In the genomic region with DNA sequence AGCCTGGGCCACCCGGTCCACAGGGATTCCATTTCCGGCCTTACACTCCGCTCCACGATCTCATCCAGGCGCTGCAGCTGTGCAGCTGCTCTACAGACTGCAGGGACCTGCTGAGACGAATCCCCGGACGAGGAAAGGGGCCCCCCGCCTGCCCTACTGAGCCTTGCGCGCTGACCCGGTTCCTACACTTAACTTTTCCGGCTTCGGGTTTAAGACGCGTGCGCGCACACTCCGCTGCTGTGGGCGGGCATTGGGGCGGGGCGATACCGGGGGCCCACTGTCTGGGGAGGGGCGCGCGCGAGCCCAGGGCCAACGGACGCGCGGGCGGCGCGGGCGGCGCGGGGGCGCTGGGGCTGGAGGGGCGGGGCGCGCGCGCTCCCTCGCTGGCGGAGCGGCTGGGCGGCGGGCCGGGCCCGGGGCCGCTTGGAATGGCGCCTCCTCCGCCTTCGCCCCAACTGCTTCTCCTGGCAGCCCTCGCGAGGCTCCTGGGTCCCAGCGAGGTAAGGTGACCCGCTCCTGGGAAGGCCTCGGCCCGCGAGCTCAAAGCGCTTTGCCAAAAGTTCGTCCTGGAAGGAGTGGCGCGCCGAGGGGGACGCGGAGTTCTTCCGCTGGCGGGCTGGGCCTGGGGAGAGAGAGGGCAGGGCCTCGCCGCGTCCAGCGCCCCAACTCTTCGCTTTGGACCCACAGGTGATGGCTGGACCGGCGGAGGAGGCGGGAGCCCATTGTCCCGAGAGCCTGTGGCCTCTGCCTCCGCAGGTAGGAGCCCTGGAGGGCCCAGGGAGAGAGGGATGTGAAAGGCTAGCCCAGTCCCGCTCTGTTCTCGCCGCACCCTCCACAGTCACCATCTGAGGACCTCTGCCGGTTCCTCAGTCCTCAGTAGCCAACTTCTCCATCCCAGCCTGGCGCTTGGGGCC, we compare ENCODE assay signal across 8 cellular contexts. TPM values are rescaled to one million over a fixed set of nuclear protein-coding genes. Genes with fewer than 3 reads are reported as not detected.
A peak's percentile ranks its signal among the peaks of the same experiment; 100 is the strongest.
DNase-seq lines count a peak whose midpoint lies in the region; ATAC-seq and TF ChIP-seq lines count a peak whose summit lies in the region.

TP53I13 (plus strand) TSS at position 371 of the 914 bp plus-strand sequence; CDS start at position 429, 58 bp downstream.

- ATAC-seq in GM18909 (IDR thresholded peaks at IDR 0.05; ENCODE audit: poor library complexity, unreplicated experiment), result peak; percentile 46
- ATAC-seq in HG03439 (IDR thresholded peaks at IDR 0.05; ENCODE audit: unreplicated experiment), result peak; percentile 36

- H2BK120ac ChIP-seq in mesenchymal stem cell (ENCODE audit: low read depth, low read length), result peak within 1 kb of the TSS; percentile 55

- H2AK5ac ChIP-seq in mesenchymal stem cell (ENCODE audit: low read length, severe bottlenecking), result no peak within 1 kb of the TSS

- DNase-seq in AG04450 (ENCODE audit: low read depth, low spot score) (no peak), NOMO-1 treated with DMSO at 0.1 percent for 48 hours (lab: John Stamatoyannopoulos, UW; ENCODE audit: unreplicated experiment) (peak; percentile 74), mesenchymal stem cell (peak; percentile 87)
- peak; percentile 81 to 85 (median 82) for DNase-seq in effector memory CD4-positive, alpha-beta T cell
- peak; percentile 84 to 85 for DNase-seq in stimulated activated CD8-positive, alpha-beta memory T cell treated with anti-CD3 and anti-CD28 coated beads, Interleukin-15, amount 100 ng/mL, for 4 hours (ENCODE audit: low read depth in 2 of 2)

- peak within 1 kb of the TSS; percentile 81 for H4K91ac ChIP-seq in mesenchymal stem cell (ENCODE audit: low read length)

- H3K9me3 ChIP-seq in AG04450 (ENCODE audit: control insufficient read depth, insufficient read depth, low read length) (no peaks in the 10 kb centered on the region), mesenchymal stem cell (ENCODE audit: control insufficient read depth, low read length) (no peaks in the 10 kb centered on the region)
- H3K9me3 ChIP-seq in effector memory CD4-positive, alpha-beta T cell (ENCODE audit: control insufficient read depth, low read length), result no peaks in the 10 kb centered on the region

- no peaks in the 10 kb centered on the region for H3K36me3 ChIP-seq in effector memory CD4-positive, alpha-beta T cell (ENCODE audit: control insufficient read depth, insufficient read depth, low read length)
- peaks cover 24% of the 10 kb centered on the region in 2 experiments for H3K36me3 ChIP-seq in mesenchymal stem cell (ENCODE audit: control insufficient read depth in 1 of 2, insufficient read depth in 2 of 2, low read depth in 1 of 2, low read length in 2 of 2)

- peak within 1 kb of the TSS; percentile 86 for H3K9ac ChIP-seq in mesenchymal stem cell (ENCODE audit: low read length)

- POLR2A ChIA-PET in AG04450 (lab: Yijun Ruan, JAX), result no interaction called here
- POLR2A ChIA-PET in activated CD8-positive, alpha-beta memory T cell treated with anti-CD3 and anti-CD28 coated beads for 36 hours (lab: Charles Lee), result interaction anchor here (0.6 to 2.3 kb wide), 7 partner anchors 12 to 392 kb away, joined by 3 to 11 read pairs (median 4); no protein-coding TSS in a partner anchor

- peaks cover 22% of the 10 kb centered on the region for H3K79me1 ChIP-seq in mesenchymal stem cell (replicated peaks; ENCODE audit: low read length, poor library complexity, severe bottlenecking)

- H3K4me3 ChIP-seq in AG04450 (ENCODE audit: low read depth, low read length) (peak within 1 kb of the TSS; percentile 76), mesenchymal stem cell (ENCODE audit: insufficient read depth in 1 of 2, low read depth in 1 of 2, low read length in 2 of 2) (peak within 1 kb of the TSS; percentile 75 to 90)
- peak within 1 kb of the TSS; percentile 73 for H3K4me3 ChIP-seq in effector memory CD4-positive, alpha-beta T cell (ENCODE audit: insufficient read depth, low read depth, low read length, poor library complexity, severe bottlenecking)

- H3K27me3 ChIP-seq in AG04450 (ENCODE audit: control insufficient read depth, insufficient read depth, low read length) (no peaks in the 10 kb centered on the region), mesenchymal stem cell (ENCODE audit: control insufficient read depth in 1 of 2, insufficient read depth in 1 of 2, low read length in 2 of 2) (no peaks in the 10 kb centered on the region)
- no peaks in the 10 kb centered on the region for H3K27me3 ChIP-seq in effector memory CD4-positive, alpha-beta T cell (replicated peaks; ENCODE audit: control insufficient read depth, insufficient read depth, low read length, poor library complexity, severe bottlenecking)

- no peak for TF ChIP-seq CTCF in AG04450 (IDR thresholded peaks at IDR 0.05; ENCODE audit: low read depth, low read length)

- WGBS in mesenchymal stem cell, result under 1% methylated on average over 51 of the region's 85 CpGs

- peak within 1 kb of the TSS; percentile 79 for H2AFZ ChIP-seq in mesenchymal stem cell (ENCODE audit: low read depth, low read length)

- peak within 1 kb of the TSS; percentile 85 for H3K4me2 ChIP-seq in mesenchymal stem cell (ENCODE audit: low read length, poor library complexity, severe bottlenecking)

- peak within 1 kb of the TSS; percentile 67 for H2BK5ac ChIP-seq in mesenchymal stem cell (ENCODE audit: low read depth, low read length, poor library complexity, severe bottlenecking)

- peaks cover 29% of the 10 kb centered on the region for H3K4me1 ChIP-seq in effector memory CD4-positive, alpha-beta T cell (ENCODE audit: control insufficient read depth, insufficient read depth, low read length, poor library complexity, severe bottlenecking)
- H3K4me1 ChIP-seq in mesenchymal stem cell (ENCODE audit: control insufficient read depth, insufficient read depth, low read depth, low read length), result peaks cover 39% of the 10 kb centered on the region

- H2BK12ac ChIP-seq in mesenchymal stem cell (ENCODE audit: low read length in 2 of 2), result peak within 1 kb of the TSS; percentile 32 to 76

- H4K8ac ChIP-seq in mesenchymal stem cell (ENCODE audit: low read length), result peak within 1 kb of the TSS; percentile 87

- peak within 1 kb of the TSS in 1 of 2 experiments; percentile 98 for H3K14ac ChIP-seq in mesenchymal stem cell (ENCODE audit: low read length in 2 of 2)

- H3K27ac ChIP-seq in AG04450 (ENCODE audit: low read depth, low read length) (peak within 1 kb of the TSS; percentile 61), mesenchymal stem cell (ENCODE audit: low read length, poor library complexity, severe bottlenecking) (peak within 1 kb of the TSS; percentile 93)
- H3K27ac ChIP-seq in effector memory CD4-positive, alpha-beta T cell (ENCODE audit: insufficient read depth, low read length, poor library complexity, severe bottlenecking), result peak within 1 kb of the TSS; percentile 72

- H3K23ac ChIP-seq in mesenchymal stem cell (ENCODE audit: low read length in 2 of 2), result peak within 1 kb of the TSS in 1 of 2 experiments; percentile 79

- peak within 1 kb of the TSS; percentile 13 to 96 for H3K4ac ChIP-seq in mesenchymal stem cell (ENCODE audit: low read depth in 1 of 2, low read length in 2 of 2)

- H2BK15ac ChIP-seq in mesenchymal stem cell (ENCODE audit: low read depth, poor library complexity, severe bottlenecking), result peak within 1 kb of the TSS; percentile 60

- CTCF ChIA-PET in AG04450 (lab: Charles Lee), result interaction anchor here (1.0 to 9.4 kb wide), 5 partner anchors 13 to 199 kb away, joined by 3 to 77 read pairs (median 5); partner anchors contain the start of gene ANKRD13B
- CTCF ChIA-PET in activated CD8-positive, alpha-beta memory T cell treated with anti-CD3 and anti-CD28 coated beads for 36 hours (lab: Charles Lee), result interaction anchor here (0.7 to 6.4 kb wide), 8 partner anchors 10 to 363 kb away, joined by 3 to 45 read pairs (median 4); no protein-coding TSS in a partner anchor

- H3K18ac ChIP-seq in mesenchymal stem cell (ENCODE audit: low read depth in 1 of 2, low read length in 2 of 2), result peak within 1 kb of the TSS; percentile 78 to 93

RNA-seq across cellular contexts. Expression of gene TP53I13, which starts in this region (rescaled TPM):
- polyA plus RNA-seq in AG04450 (2011; rRNA removed), result 17.8 and 26.1 TPM in 2 replicates
- 31.8 and 47.2 TPM in 2 replicates for polyA minus RNA-seq in AG04450 (2011; rRNA and poly(A)+ RNA removed)
- total RNA-seq in activated CD8-positive, alpha-beta memory T cell treated with anti-CD3 and anti-CD28 coated beads for 36 hours, result 10 to 100 TPM; 71.7 to 73.2 TPM
- polyA plus RNA-seq in mesenchymal stem cell (2013, experiment 1 of 2), result 23.6 TPM
- 23.8 TPM for polyA plus RNA-seq in mesenchymal stem cell (2013, experiment 2 of 2)
